19 cellular contexts compared by ENCODE assay signal in the genomic region with DNA sequence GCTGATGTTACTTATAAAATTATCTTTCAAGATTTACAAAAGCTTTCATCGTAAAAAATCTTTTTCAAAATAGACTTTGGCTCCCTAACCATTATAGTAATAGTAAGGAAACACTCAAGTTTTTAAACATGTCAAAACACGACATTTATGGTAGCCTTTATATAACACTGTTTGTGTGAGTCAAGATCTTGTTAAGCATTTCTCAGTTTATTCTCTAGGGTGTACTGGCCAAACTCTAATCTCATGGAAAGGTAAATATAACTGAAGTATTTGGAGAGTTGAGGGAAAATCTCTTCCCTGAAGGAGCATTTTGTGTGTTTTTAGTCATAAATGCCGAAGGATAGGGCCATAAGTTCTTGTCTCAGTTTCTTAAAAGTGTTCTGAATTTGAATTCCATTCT.
"Had no signal": no experiment of that assay in that cellular context is flagged by ENCODE, and none has a peak within 500 bp of the region (broad histone marks: within the 10 kb centered on the region; RNA-seq: fewer than 3 reads in every experiment).

No MANE protein-coding gene starts in this region.

- H3K4me3 ChIP-seq: breast epithelium, SK-N-MC had no signal

- ATAC-seq: activated CD4-positive, CD25-positive, alpha-beta regulatory T cell treated with anti-CD3 and anti-CD28 coated beads, Interleukin-2, amount 50 U/mL, for 24 hours; activated CD8-positive, alpha-beta T cell treated with anti-CD3 and anti-CD28 coated beads for 36 hours; activated T-cell treated with anti-CD3 and anti-CD28 coated beads, Interleukin-2, amount 50 U/mL, for 72 hours had no signal

- H3K9me3 ChIP-seq: breast epithelium had no signal

- H3K27ac ChIP-seq: breast epithelium, SK-N-MC had no signal

- H3K27me3 ChIP-seq: breast epithelium had no signal

- H3K4me1 ChIP-seq: breast epithelium had no signal

- DNase-seq: activated CD4-positive, alpha-beta T cell treated with anti-CD3 and anti-CD28 coated beads for 4 hours; activated CD8-positive, alpha-beta memory T cell treated with anti-CD3 and anti-CD28 coated beads, Interleukin-2, amount 50 U/mL, for 4 hours; activated CD8-positive, alpha-beta T cell treated with anti-CD3 and anti-CD28 coated beads for 36 hours; activated naive CD4-positive, alpha-beta T cell; activated T-cell treated with anti-CD3 and anti-CD28 coated beads, Interleukin-2, amount 50 U/mL, for 72 hours; aorta; central memory CD4-positive, alpha-beta T cell; IMR-90; KG1; NCI-H1048; NCI-H2029; NCI-H2107; NCI-H526; NCI-H774; SIG-M5; T-helper 1 cell had no signal

- H3K36me3 ChIP-seq: breast epithelium had no signal
